In genomic region chr1:227828773-227829172, GRCh38 we compare ENCODE assay signal across 24 cellular contexts. TPM values are rescaled to one million over a fixed set of nuclear protein-coding genes. Genes with fewer than 3 reads are reported as not detected.
DNase-seq lines count a peak whose midpoint lies in the region; ATAC-seq, FAIRE-seq and TF ChIP-seq lines count a peak whose summit lies in the region.
"Had no signal": no experiment of that assay in that cellular context is flagged by ENCODE, and none has a peak within 500 bp of the region (broad histone marks: within the 10 kb centered on the region; RNA-seq: fewer than 3 reads in every experiment).

No MANE protein-coding gene starts in this region.

- dilution Hi-C loops in IMR-90 (cut with HindIII; ENCODE audit: low sequenced_read_pairs, unreplicated experiment) = no loop called here

- DNase-seq in IMR-90 = no peak
- no peak for DNase-seq in K562 (ENCODE audit: extremely low read depth in 1 of 4, low spot score in 3 of 4)
- peak; percentile 18 for DNase-seq in epithelial cell of esophagus (ENCODE audit: low read depth)
- no peak for DNase-seq in activated CD4-positive, alpha-beta T cell treated with anti-CD3 and anti-CD28 coated beads, Interleukin-2, amount 50 U/mL, for 1 hour
- DNase-seq: ACHN; BE2C; C1 segment of cervical spinal cord; CD4-positive, CD25-positive, alpha-beta regulatory T cell; CD8-positive, alpha-beta memory T cell; COR-L47; DMS 273 treated with DMSO at 0.1 percent for 48 hours; DMS53; GM23248 had no signal

- H3K9me1 ChIP-seq in IMR-90 (ENCODE audit: insufficient read depth, low read length) (no peaks in the 10 kb centered on the region), K562 (ENCODE audit: control insufficient read depth, insufficient read depth, low read length) (no peaks in the 10 kb centered on the region)

- no peak overlapping the region for H3K56ac ChIP-seq in IMR-90 (ENCODE audit: extremely low read depth, insufficient read depth, low read length)

- H3K9ac ChIP-seq in IMR-90 (ENCODE audit: low read depth, low read length) = no peak overlapping the region
- H3K9ac ChIP-seq in K562 (ENCODE audit: insufficient read depth in 1 of 2, low read depth in 2 of 2, low read length in 2 of 2) = no peak overlapping the region
- H3K9ac ChIP-seq: GM23248 had no signal

- FAIRE-seq in K562 (lab: Jason Lieb, UNC) = no peak
- FAIRE-seq: A204.1, G401.6, GM12891, GM19239, HTR-8/SVneo had no signal

- no peak overlapping the region for H3K4me2 ChIP-seq in IMR-90 (ENCODE audit: low read depth, low read length)
- H3K4me2 ChIP-seq in K562 (ENCODE audit: insufficient read depth, low read length) = no peak overlapping the region

- 67% methylated on average over 2 of the region's 3 CpGs; no CpG with 5 or more reads in 1 of the 2 experiments for WGBS in IMR-90 (ENCODE audit: extremely low coverage in 2 of 2, insufficient read length in 1 of 2), 2 experiments
- WGBS in K562 (ENCODE audit: insufficient coverage, low coverage, missing lambda C conversion rate) = 0% methylated on average over 3 of the region's 3 CpGs

- H3K27me3 ChIP-seq in IMR-90 (ENCODE audit: control insufficient read depth, insufficient read depth, low read length) (no peaks in the 10 kb centered on the region), K562 (ENCODE audit: control insufficient read depth in 2 of 2, insufficient read depth in 2 of 2, low read length in 2 of 2) (peaks cover 0 to 9% of the 10 kb centered on the region in 2 experiments; a peak in 1 of 5 replicates)

- H4K91ac ChIP-seq in IMR-90 (ENCODE audit: insufficient read depth, low read depth, low read length) = no peak overlapping the region

- no peak overlapping the region for H2BK20ac ChIP-seq in IMR-90 (ENCODE audit: low read depth, low read length)

- H3K14ac ChIP-seq in IMR-90 (replicated peaks; ENCODE audit: low read depth, low read length) = no peak overlapping the region

- H3K9me3 ChIP-seq in IMR-90 (ENCODE audit: control insufficient read depth, insufficient read depth, low read length) = no peaks in the 10 kb centered on the region
- no peaks in the 10 kb centered on the region for H3K9me3 ChIP-seq in K562 (replicated peaks; ENCODE audit: control insufficient read depth, insufficient read depth, low read depth, low read length)
- H3K9me3 ChIP-seq: BE2C, HAP-1 had no signal

- H4K8ac ChIP-seq in IMR-90 (ENCODE audit: low read depth in 2 of 2, low read length in 2 of 2) = no peak overlapping the region

- no peak overlapping the region for H2BK120ac ChIP-seq in IMR-90 (ENCODE audit: low read depth, low read length)

- H3K79me2 ChIP-seq in K562 (ENCODE audit: control insufficient read depth, insufficient read depth, low read length) = no peaks in the 10 kb centered on the region

- no peak overlapping the region for H4K5ac ChIP-seq in IMR-90 (ENCODE audit: low read depth, low read length)

- in situ Hi-C loops in IMR-90 (cut with MboI; ENCODE audit: low sequenced_read_pairs) (no loop called here), K562 (cut with MboI) (no loop called here)

- intact Hi-C loops in IMR-90 (cut with micrococcal nuclease) (no loop called here), K562 (cut with micrococcal nuclease) (no loop called here)

- H3K79me1 ChIP-seq in IMR-90 (ENCODE audit: low read depth in 1 of 2, low read length in 2 of 2) = no peaks in the 10 kb centered on the region

- no peaks in the 10 kb centered on the region for H3K36me3 ChIP-seq in IMR-90 (ENCODE audit: control insufficient read depth, insufficient read depth, low read length)
- H3K36me3 ChIP-seq in K562 (ENCODE audit: control insufficient read depth, insufficient read depth, low read length) = no peaks in the 10 kb centered on the region
- H3K36me3 ChIP-seq: BE2C, HAP-1 had no signal

- BruUV-seq in IMR-90 (replicated peaks; lab: Mats Ljungman, UMichigan) = no TSS peak
- no TSS peak for BruUV-seq in K562 (replicated peaks; lab: Mats Ljungman, UMichigan)

- H3K27ac ChIP-seq in IMR-90 (ENCODE audit: insufficient read depth, low read length) = no peak overlapping the region
- H3K27ac ChIP-seq in K562 (ENCODE audit: extremely low read depth, low read depth, low read length) = no peak overlapping the region
- H3K27ac ChIP-seq: GM23248, HL-60 had no signal

- H4K20me1 ChIP-seq in IMR-90 (ENCODE audit: insufficient read depth, low read length) (no peaks in the 10 kb centered on the region), K562 (replicated peaks; ENCODE audit: control insufficient read depth, insufficient read depth, low read length) (no peaks in the 10 kb centered on the region)

- no peak overlapping the region for H2AK5ac ChIP-seq in IMR-90 (ENCODE audit: low read depth, low read length)

- no peaks in the 10 kb centered on the region for H3K4me1 ChIP-seq in IMR-90 (ENCODE audit: control insufficient read depth, insufficient read depth, low read length)
- H3K4me1 ChIP-seq in K562 (replicated peaks in 1 of 2; ENCODE audit: control insufficient read depth in 2 of 2, insufficient read depth in 2 of 2, low read length in 2 of 2) = no peaks in the 10 kb centered on the region
- H3K4me1 ChIP-seq: BE2C, HAP-1 had no signal

- CTCF ChIA-PET in IMR-90 (lab: Yijun Ruan, JAX) = no interaction called here
- CTCF ChIA-PET in K562 (lab: Yijun Ruan, JAX; ENCODE audit: low intra/inter-chr PET ratio) = no interaction called here

- H2AFZ ChIP-seq in IMR-90 (replicated peaks; ENCODE audit: low read length, poor library complexity) = no peak overlapping the region
- H2AFZ ChIP-seq in K562 (ENCODE audit: low read depth, low read length) = peak overlapping the region; percentile 16; the same call in 1 of the 2 replicates
- H2AFZ ChIP-seq: GM23248 had no signal

- TF ChIP-seq CTCF in IMR-90 (conservative IDR thresholded peaks at IDR 0.05; ENCODE audit: low read depth, low read length) = no peak
- TF ChIP-seq CTCF in K562 (IDR thresholded peaks at IDR 0.05 in 2 of 3, conservative IDR thresholded peaks at IDR 0.05 in 1 of 3; ENCODE audit: insufficient read depth in 2 of 3, low read depth in 1 of 3, low read length in 3 of 3) = no peak
- TF ChIP-seq CTCF in epithelial cell of esophagus (IDR thresholded peaks at IDR 0.05; ENCODE audit: insufficient read depth, low read depth, low read length, missing control alignments) = no peak

- no peak overlapping the region for H3K4ac ChIP-seq in IMR-90 (ENCODE audit: low read depth, low read length)

- TF ChIP-seq EP300 in K562 (IDR thresholded peaks at IDR 0.05; ENCODE audit: low read length) = no peak

- peak overlapping the region; percentile 28 for H2AK9ac ChIP-seq in IMR-90 (replicated peaks; ENCODE audit: low read depth, low read length, poor library complexity)

- TF ChIP-seq POLR2A in IMR-90 (IDR thresholded peaks at IDR 0.05; ENCODE audit: low read depth, low read length) (no peak), K562 (conservative IDR thresholded peaks at IDR 0.05) (no peak)

- no peak overlapping the region for H3K18ac ChIP-seq in IMR-90 (ENCODE audit: low read depth, low read length)

- H3K4me3 ChIP-seq in IMR-90 (ENCODE audit: insufficient read depth, low read depth, low read length) (no peak overlapping the region), K562 (no peak overlapping the region), epithelial cell of esophagus (ENCODE audit: low read length) (no peak overlapping the region)
- H3K4me3 ChIP-seq: GM23248, HAP-1 had no signal

- POLR2A ChIA-PET in IMR-90 (lab: Charles Lee; ENCODE audit: unreplicated experiment) = no interaction called here
- POLR2A ChIA-PET in K562 (lab: Yijun Ruan, JAX) = no interaction called here

- TF ChIP-seq RAD21 in IMR-90 (IDR thresholded peaks at IDR 0.05; ENCODE audit: low read length) (no peak), K562 (CRISPR knock-in tag; conservative IDR thresholded peaks at IDR 0.05 in 1 of 2, IDR thresholded peaks at IDR 0.05 in 1 of 2) (no peak)

- ATAC-seq in IMR-90 (ENCODE audit: low read depth) (no peak), K562 (peak; percentile 37; the same call in 1 of the 3 replicates), HG03045 (IDR thresholded peaks at IDR 0.05; ENCODE audit: unreplicated experiment) (no peak), GM21526 (IDR thresholded peaks at IDR 0.05; ENCODE audit: low FRiP score, unreplicated experiment) (no peak)

- no peak overlapping the region for H3K23ac ChIP-seq in IMR-90 (ENCODE audit: low read depth, low read length)

- H2BK5ac ChIP-seq in IMR-90 (ENCODE audit: low read depth, low read length, poor library complexity, severe bottlenecking) = no peak overlapping the region

- H2BK15ac ChIP-seq in IMR-90 (ENCODE audit: low read depth, low read length) = no peak overlapping the region

TF ChIP-seq in IMR-90, 13 proteins besides CTCF, POLR2A, EP300 and RAD21 (continues in another document):
- no peak for TF ChIP-seq CEBPB (IDR thresholded peaks at IDR 0.05; ENCODE audit: low read depth, low read length)
- TF ChIP-seq RFX5 (IDR thresholded peaks at IDR 0.05; ENCODE audit: low read depth, low read length) = no peak
- TF ChIP-seq NFE2L2 (IDR thresholded peaks at IDR 0.05; ENCODE audit: low read depth, low read length) = no peak

RNA-seq across cellular contexts. Expression of gene PRSS38, which starts 13.3 kb away (rescaled TPM):
- total RNA-seq in IMR-90 (2012; rRNA removed) (not detected in 2 replicates), K562 (2014; rRNA removed) (not detected in 2 replicates), K562 (2014; rRNA removed; fragmentation: Illumina TruSeq; extraction: Trizol) (not detected in 2 replicates), K562 (2015; rRNA removed; fragmentation: Illumina TruSeq; extraction: Trizol) (0.14 TPM in 1 of 2 replicates, not detected in the other), K562 (2021) (not detected in 2 replicates)
- polyA plus RNA-seq in IMR-90 (2012; rRNA removed) (not detected in 2 replicates), K562 (2011; rRNA removed) (0.15 TPM in 1 of 2 replicates, not detected in the other), K562 (2014; fragmentation: Illumina TruSeq; extraction: Trizol) (0.09 TPM in 1 of 2 replicates, not detected in the other), K562 (2014; fragmentation: Nextera tagmentation; extraction: Ambion mirVana) (not detected), K562 (2014; rRNA removed) (not detected in 2 replicates)
- not detected in 2 replicates for polyA plus RNA-seq in IMR-90 (2012; cell fraction: cytosol; rRNA removed)
- not detected in 2 replicates for polyA plus RNA-seq in IMR-90 (2012; cell fraction: nucleus; rRNA removed; ENCODE audit: low replicate concordance)
- 0.23 TPM in 1 of 2 replicates, not detected in the other for total RNA-seq in K562 (2011; cell fraction: chromatin; rRNA removed; ENCODE audit: low replicate concordance)
- 0.33 TPM in 1 of 2 replicates, not detected in the other for total RNA-seq in K562 (2011; cell fraction: nucleolus; rRNA removed)
- 0.44 TPM in 1 of 2 replicates, not detected in the other for total RNA-seq in K562 (2011; cell fraction: nucleoplasm; rRNA removed)
- polyA plus RNA-seq in K562 (2011; cell fraction: cytosol; rRNA removed) = 0.10 and 0.25 TPM in 2 replicates
- 0.13 and 0.17 TPM in 2 replicates for polyA plus RNA-seq in K562 (2011; cell fraction: nucleus; rRNA removed)
- polyA plus RNA-seq in K562 (2012) = 0.05 and 0.72 TPM in 2 replicates
- 0.21 TPM in 1 of 2 replicates, not detected in the other for polyA minus RNA-seq in K562 (2011; rRNA and poly(A)+ RNA removed)
- polyA minus RNA-seq in K562 (2011; cell fraction: cytosol; rRNA and poly(A)+ RNA removed) = not detected in 2 replicates
- polyA minus RNA-seq in K562 (2011; cell fraction: nucleus; rRNA and poly(A)+ RNA removed) = not detected in 2 replicates
- total RNA-seq: CD4-positive, CD25-positive, alpha-beta regulatory T cell; CD8-positive, alpha-beta memory T cell; GM23248; H4 had no signal
- polyA plus RNA-seq: CD4-positive, CD25-positive, alpha-beta regulatory T cell; CD8-positive, alpha-beta memory T cell; GM23248; IgD-negative memory B cell had no signal
